17 cellular contexts compared by ENCODE assay signal in genomic region chr3:61910732-61911131, GRCh38.
DNase-seq lines count a peak whose midpoint lies in the region; ATAC-seq, FAIRE-seq and TF ChIP-seq lines count a peak whose summit lies in the region.
"Had no signal": no experiment of that assay in that cellular context is flagged by ENCODE, and none has a peak within 500 bp of the region (broad histone marks: within the 10 kb centered on the region; RNA-seq: fewer than 3 reads in every experiment).

No MANE protein-coding gene starts in this region.

- TF ChIP-seq EP300 in GM12878 (IDR thresholded peaks at IDR 0.05; ENCODE audit: borderline replicate concordance in 1 of 2, control insufficient read depth in 1 of 2, low read depth in 2 of 2, low read length in 2 of 2): 0 out of 4 replicates have a peak, but pooled peaks of 1 of the 2 experiments have one; percentile 21

- RAD21 ChIA-PET in GM12878 (lab: Charles Lee; ENCODE audit: unreplicated experiment): no interaction called here

- POLR2A ChIA-PET in GM12878 (lab: Charles Lee): no interaction called here

- H3K9me3 ChIP-seq in cardiac muscle cell (ENCODE audit: low read depth) (no peaks in the 10 kb centered on the region), GM12878 (replicated peaks; ENCODE audit: control insufficient read depth, insufficient read depth, low read length) (no peaks in the 10 kb centered on the region), ascending aorta (no peaks in the 10 kb centered on the region), HAP-1 (no peaks in the 10 kb centered on the region)
- H3K9me3 ChIP-seq: A549, Caco-2 had no signal

- H3K4me2 ChIP-seq in GM12878 (ENCODE audit: control insufficient read depth, insufficient read depth): no peak overlapping the region
- H3K4me2 ChIP-seq: A549 had no signal

- no peak for TF ChIP-seq RAD21 in GM12878 (IDR thresholded peaks at IDR 0.05; ENCODE audit: insufficient read depth, low read depth, low read length)

- H3K4me1 ChIP-seq in cardiac muscle cell (ENCODE audit: low read depth): peaks cover 21% of the 10 kb centered on the region
- 0 out of 2 replicates have a peak, but pooled peaks cover 4% of the 10 kb centered on the region for H3K4me1 ChIP-seq in GM12878 (ENCODE audit: control insufficient read depth, insufficient read depth, low read length)
- peaks cover 0 to 16% of the 10 kb centered on the region in 2 donors for H3K4me1 ChIP-seq in ascending aorta
- H3K4me1 ChIP-seq in HAP-1: peaks cover 19% of the 10 kb centered on the region
- H3K4me1 ChIP-seq: A549, Caco-2 had no signal

- ATAC-seq in Right ventricle myocardium superior (ENCODE audit: poor library complexity) (no peak), HG03108 (IDR thresholded peaks at IDR 0.05; ENCODE audit: unreplicated experiment) (peak; percentile 46), GM12878 (peak; percentile 62)
- ATAC-seq: A549 had no signal

- H3K79me2 ChIP-seq in GM12878 (ENCODE audit: control insufficient read depth, insufficient read depth, low read length): no peaks in the 10 kb centered on the region

- CTCF ChIA-PET in GM12878 (lab: Yijun Ruan, JAX): no interaction called here

- no peak overlapping the region for H3K9ac ChIP-seq in GM12878 (ENCODE audit: control insufficient read depth, insufficient read depth, low read length)

- DNase-seq in cardiac muscle cell (ENCODE audit: low read depth in 1 of 2, low spot score in 1 of 2) (peak in 1 of 2 donors; percentile 3), Right ventricle myocardium superior (no peak), GM12878 (ENCODE audit: low read depth, low spot score) (no peak), NCI-H1105 treated with DMSO at 0.1 percent for 48 hours (lab: John Stamatoyannopoulos, UW) (no peak), ascending aorta (ENCODE audit: low spot score in 2 of 2) (no peak), HAP-1 (ENCODE audit: low spot score in 2 of 2) (no peak)
- DNase-seq: AML-193; Caco-2; CD4-positive, alpha-beta T cell; DMS79; GDM1; HCEC 1CT; KG1 had no signal

- H4K20me1 ChIP-seq in GM12878 (ENCODE audit: control insufficient read depth, insufficient read depth): no peaks in the 10 kb centered on the region

- H3K27ac ChIP-seq in cardiac muscle cell (peak overlapping the region; percentile 6), GM12878 (ENCODE audit: control insufficient read depth, insufficient read depth) (no peak overlapping the region), ascending aorta (no peak overlapping the region)
- H3K27ac ChIP-seq: 22Rv1, A549, C4-2B had no signal

- TF ChIP-seq POLR2A in GM12878 (IDR thresholded peaks at IDR 0.05; ENCODE audit: low read depth, low read length): no peak

- intact Hi-C loops in Right ventricle myocardium superior (cut with DNase I): no loop called here
- intact Hi-C loops in GM12878 (cut with micrococcal nuclease; ENCODE audit: unreplicated experiment): loop anchor here (10.0 kb wide), 1 partner anchor 276 kb away; no protein-coding TSS in a partner anchor
- intact Hi-C loops in ascending aorta (cut with DNase I): no loop called here

- in situ Hi-C loops in GM12878 (cut with MboI) (no loop called here), HAP-1 (cut with MboI; ENCODE audit: low sequenced_read_pairs) (no loop called here)

- TF ChIP-seq CTCF in cardiac muscle cell (IDR thresholded peaks at IDR 0.05; ENCODE audit: low read depth, low read length) (no peak), GM12878 (IDR thresholded peaks at IDR 0.05 in 2 of 3, conservative IDR thresholded peaks at IDR 0.05 in 1 of 3; ENCODE audit: control insufficient read depth in 2 of 3, extremely low read depth in 1 of 3, insufficient read depth in 1 of 3, low read depth in 3 of 3, low read length in 3 of 3) (no peak), ascending aorta (IDR thresholded peaks at IDR 0.05) (no peak)

- SMC1A ChIA-PET in GM12878 (lab: Charles Lee; ENCODE audit: uncharacterized antibody, unreplicated experiment): interaction anchor here (0.7 to 1.0 kb wide), 2 partner anchors 13 to 16 kb away, joined by 3 read pairs; no protein-coding TSS in a partner anchor

- H2AFZ ChIP-seq in GM12878 (ENCODE audit: control insufficient read depth, low read depth, low read length): no peak overlapping the region

- FAIRE-seq in GM12878 (lab: Jason Lieb, UNC): no peak
- FAIRE-seq: A549 had no signal

- H3K36me3 ChIP-seq in cardiac muscle cell: no peaks in the 10 kb centered on the region
- H3K36me3 ChIP-seq in GM12878 (ENCODE audit: control insufficient read depth in 2 of 2, insufficient read depth in 2 of 2, low read length in 1 of 2): no peaks in the 10 kb centered on the region
- H3K36me3 ChIP-seq in ascending aorta: no peaks in the 10 kb centered on the region
- H3K36me3 ChIP-seq in HAP-1 (replicated peaks): no peaks in the 10 kb centered on the region

- WGBS in GM12878 (ENCODE audit: insufficient coverage, insufficient replicate concordance, low lambda C conversion rate, missing lambda C conversion rate): 3% methylated on average over 3 of the region's 3 CpGs

- H3K4me3 ChIP-seq in cardiac muscle cell (no peak overlapping the region), GM12878 (no peak overlapping the region), ascending aorta (no peak overlapping the region), HAP-1 (no peak overlapping the region)
- H3K4me3 ChIP-seq: A549 had no signal

- no TSS peak for BruUV-seq in GM12878 (replicated peaks; lab: Mats Ljungman, UMichigan)

- H3K27me3 ChIP-seq in cardiac muscle cell (no peaks in the 10 kb centered on the region), GM12878 (replicated peaks in 1 of 2; ENCODE audit: control insufficient read depth in 2 of 2, insufficient read depth in 2 of 2, low read length in 1 of 2) (0 out of 4 replicates have a peak, but pooled peaks cover 0 to under 1% of the 10 kb centered on the region in 2 experiments), ascending aorta (no peaks in the 10 kb centered on the region), HAP-1 (ENCODE audit: low read depth) (no peaks in the 10 kb centered on the region)

TF ChIP-seq in GM12878, 131 proteins besides CTCF, POLR2A, EP300 and RAD21 (continues in another document):
- no peak for TF ChIP-seq RCOR1 (conservative IDR thresholded peaks at IDR 0.05; ENCODE audit: low read depth, low read length)
- no peak for TF ChIP-seq TARDBP (IDR thresholded peaks at IDR 0.05; ENCODE audit: borderline replicate concordance)
- peak; percentile 56 for TF ChIP-seq SKIL (IDR thresholded peaks at IDR 0.05; ENCODE audit: low read depth, poor library complexity, severe bottlenecking)
- no peak for TF ChIP-seq SREBF2 (IDR thresholded peaks at IDR 0.05; ENCODE audit: low read length)
- TF ChIP-seq USF1 (IDR thresholded peaks at IDR 0.05; ENCODE audit: borderline replicate concordance, extremely low read length, insufficient read depth, low read depth, low read length): no peak
- TF ChIP-seq CBFB (IDR thresholded peaks at IDR 0.05; ENCODE audit: low read depth): no peak
- TF ChIP-seq RELB (IDR thresholded peaks at IDR 0.05; ENCODE audit: low read depth): peak; percentile 70
- no peak for TF ChIP-seq WRNIP1 (IDR thresholded peaks at IDR 0.05; ENCODE audit: borderline replicate concordance, low read depth, low read length)
- TF ChIP-seq FOS (IDR thresholded peaks at IDR 0.05; ENCODE audit: borderline replicate concordance, extremely low read depth, insufficient read length): no peak
- TF ChIP-seq USF2 (IDR thresholded peaks at IDR 0.05; ENCODE audit: borderline replicate concordance, low read depth, low read length): no peak
- TF ChIP-seq NBN (IDR thresholded peaks at IDR 0.05): peak; percentile 60; the same call in 1 of the 2 replicates
- TF ChIP-seq DPF2 (IDR thresholded peaks at IDR 0.05): peak; percentile 64; the same call in 1 of the 2 replicates
- TF ChIP-seq EGR1 (IDR thresholded peaks at IDR 0.05; ENCODE audit: borderline replicate concordance in 1 of 2, low read depth in 2 of 2, low read length in 2 of 2): no peak
